ENCODE assay signal across 8 cellular contexts in the genomic region with DNA sequence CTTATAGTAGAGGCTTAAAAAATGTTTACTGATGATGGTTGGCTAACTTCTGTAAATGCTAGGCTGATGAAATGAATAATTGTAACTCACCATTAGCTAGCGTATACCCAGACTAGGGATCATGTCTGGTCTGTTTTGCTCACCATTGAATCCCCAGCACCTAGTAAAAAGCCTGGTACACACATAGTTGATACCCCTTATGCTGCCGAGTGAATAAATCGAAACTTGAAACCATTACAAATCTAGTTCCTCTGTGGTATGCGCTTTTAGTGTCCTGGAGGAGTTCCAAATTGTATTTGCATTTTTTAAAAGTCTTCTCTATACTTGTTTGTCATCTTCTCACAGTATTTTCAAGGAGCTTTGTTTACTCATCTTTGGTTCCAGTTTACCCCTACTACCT. TPM values are rescaled to one million over a fixed set of nuclear protein-coding genes. Genes with fewer than 3 reads are reported as not detected.
DNase-seq lines count a peak whose midpoint lies in the region; ATAC-seq and TF ChIP-seq lines count a peak whose summit lies in the region.

No MANE protein-coding gene starts in this region.

- peak; percentile 46 for ATAC-seq in activated CD4-positive, alpha-beta T cell treated with anti-CD3 and anti-CD28 coated beads for 36 hours
- ATAC-seq in naive B cell (ENCODE audit: low read depth in 2 of 2) = no peak
- ATAC-seq in GM21526 (IDR thresholded peaks at IDR 0.05; ENCODE audit: low FRiP score, unreplicated experiment) = no peak
- ATAC-seq in HG02610 (IDR thresholded peaks at IDR 0.05; ENCODE audit: unreplicated experiment) = no peak

- peak overlapping the region; percentile 85 for H3K27ac Mint-ChIP-seq in activated CD4-positive, alpha-beta T cell treated with anti-CD3 and anti-CD28 coated beads for 36 hours
- peak overlapping the region in 3 of 5 experiments; percentile 2 to 94 (median 88) for H3K27ac Mint-ChIP-seq in brain
- peak overlapping the region in 1 of 6 donors; percentile 56 for H3K27ac Mint-ChIP-seq in naive B cell

- H3K9me3 Mint-ChIP-seq in activated CD4-positive, alpha-beta T cell treated with anti-CD3 and anti-CD28 coated beads for 36 hours (ENCODE audit: low read depth) = no peaks in the 10 kb centered on the region
- H3K9me3 Mint-ChIP-seq in brain (no peaks in the 10 kb centered on the region), naive B cell (no peaks in the 10 kb centered on the region)

- H3K4me1 Mint-ChIP-seq in activated CD4-positive, alpha-beta T cell treated with anti-CD3 and anti-CD28 coated beads for 36 hours = peaks cover 37% of the 10 kb centered on the region
- H3K4me1 Mint-ChIP-seq in brain (peaks cover 49% of the 10 kb centered on the region), naive B cell (peaks cover 16 to 35% (median 32%) of the 10 kb centered on the region in 3 donors)

- no peaks in the 10 kb centered on the region for H3K27me3 Mint-ChIP-seq in activated CD4-positive, alpha-beta T cell treated with anti-CD3 and anti-CD28 coated beads for 36 hours
- H3K27me3 Mint-ChIP-seq in brain (no peaks in the 10 kb centered on the region), naive B cell (no peaks in the 10 kb centered on the region)

- CTCF ChIA-PET in activated CD4-positive, alpha-beta T cell treated with anti-CD3 and anti-CD28 coated beads for 36 hours (lab: Charles Lee) = interaction anchor here (1.0 to 4.2 kb wide), 4 partner anchors 12 to 45 kb away, joined by 3 to 30 read pairs (median 4); no protein-coding TSS in a partner anchor

- no peak for TF ChIP-seq CTCF in brain (conservative IDR thresholded peaks at IDR 0.05)

- no peak for DNase-seq in activated CD4-positive, alpha-beta T cell treated with anti-CD3 and anti-CD28 coated beads for 36 hours
- no peak for DNase-seq in activated CD4-positive, alpha-beta T cell treated with anti-CD3 and anti-CD28 coated beads, Interleukin-2, amount 50 U/mL, for 1 hour
- peak; percentile 47 for DNase-seq in LHCN-M2 (ENCODE audit: low read depth)
- no peak for DNase-seq in naive B cell
- no peak for DNase-seq in DMS53 (lab: John Stamatoyannopoulos, UW)

- POLR2A ChIA-PET in activated CD4-positive, alpha-beta T cell treated with anti-CD3 and anti-CD28 coated beads for 36 hours (lab: Charles Lee) = no interaction called here

- peaks cover 27% of the 10 kb centered on the region for H3K36me3 Mint-ChIP-seq in activated CD4-positive, alpha-beta T cell treated with anti-CD3 and anti-CD28 coated beads for 36 hours (ENCODE audit: low read depth)
- peaks cover 38% of the 10 kb centered on the region for H3K36me3 Mint-ChIP-seq in brain
- peaks cover 0 to 12% of the 10 kb centered on the region in 2 donors for H3K36me3 Mint-ChIP-seq in naive B cell

- peak overlapping the region; percentile 89 for H3K4me3 Mint-ChIP-seq in activated CD4-positive, alpha-beta T cell treated with anti-CD3 and anti-CD28 coated beads for 36 hours
- H3K4me3 Mint-ChIP-seq in brain = peak overlapping the region; percentile 92 to 96 (median 94)
- H3K4me3 Mint-ChIP-seq in naive B cell = peak overlapping the region; percentile 87 to 98 (median 96)

- intact Hi-C loops in activated CD4-positive, alpha-beta T cell treated with anti-CD3 and anti-CD28 coated beads for 36 hours (cut with DNase I, micrococcal nuclease) = loop anchor here (5.0 kb wide), 4 partner anchors 53 to 843 kb away; partner anchors contain the start of genes HPCAL1 (in 1 of the 2), MBOAT2 (in 1 of the 2) and NOL10 (in 1 of the 2)

RNA-seq across cellular contexts. Expression of gene TAF1B, which starts 1.3 kb away (rescaled TPM):
- 10 to 100 TPM; 28.7 to 28.8 TPM for total RNA-seq in activated CD4-positive, alpha-beta T cell treated with anti-CD3 and anti-CD28 coated beads for 36 hours
- 23.0 and 23.9 TPM in 2 replicates for total RNA-seq in LHCN-M2 (2014; rRNA removed)
- polyA plus RNA-seq in LHCN-M2 (2012) = 8.3 TPM
- 5.5 TPM for polyA plus RNA-seq in brain (ENCODE audit: insufficient read depth, low read depth, low replicate concordance)
- polyA plus RNA-seq in naive B cell (ENCODE audit: low read depth in 6 of 6) = 10 to 100 TPM in 1 of 6 donors, 1 to 10 TPM in 5; 3.4 to 16.5 (median 7.7) TPM
